8 cellular contexts compared by ENCODE assay signal in genomic region chr15:66698318-66698961, GRCh38. TPM values are rescaled to one million over a fixed set of nuclear protein-coding genes. Genes with fewer than 3 reads are reported as not detected.
DNase-seq lines count a peak whose midpoint lies in the region; ATAC-seq, FAIRE-seq and TF ChIP-seq lines count a peak whose summit lies in the region.

No MANE protein-coding gene starts in this region.

- BruUV-seq in K562 (replicated peaks; lab: Mats Ljungman, UMichigan): no TSS peak

- no peak for TF ChIP-seq POLR2A in A549 (IDR thresholded peaks at IDR 0.05; ENCODE audit: low read length)
- TF ChIP-seq POLR2A in K562 (conservative IDR thresholded peaks at IDR 0.05): no peak
- TF ChIP-seq POLR2A in upper lobe of left lung (IDR thresholded peaks at IDR 0.05): no peak

- H3K79me2 ChIP-seq in K562 (ENCODE audit: control insufficient read depth, insufficient read depth, low read length): peaks cover 27% of the 10 kb centered on the region

- DNase-seq in A549 (ENCODE audit: low read depth in 1 of 2, low spot score in 1 of 2): peak; percentile 88 to 93
- no peak for DNase-seq in GM06990 (ENCODE audit: extremely low read depth, insufficient read length)
- DNase-seq in NCI-H460 (ENCODE audit: extremely low read depth, low read depth): peak; percentile 72
- peak in 3 of 4 experiments; percentile 47 to 73 (median 61) for DNase-seq in K562 (ENCODE audit: extremely low read depth in 1 of 4, low spot score in 3 of 4)
- DNase-seq in islet precursor cell: peak; percentile 93
- peak in 1 of 2 donors; percentile 71 for DNase-seq in upper lobe of left lung
- no peak for DNase-seq in GM19238 (ENCODE audit: insufficient read length, low spot score)

- TF ChIP-seq CTCF in A549 (IDR thresholded peaks at IDR 0.05): peak; percentile 84
- peak; percentile 82 for TF ChIP-seq CTCF in GM06990 (IDR thresholded peaks at IDR 0.05; ENCODE audit: insufficient read depth, low read length, poor library complexity, severe bottlenecking)
- peak; percentile 73 to 82 (median 74) for TF ChIP-seq CTCF in K562 (IDR thresholded peaks at IDR 0.05 in 2 of 3, conservative IDR thresholded peaks at IDR 0.05 in 1 of 3; ENCODE audit: insufficient read depth in 2 of 3, low read depth in 1 of 3, low read length in 3 of 3)
- TF ChIP-seq CTCF in upper lobe of left lung (IDR thresholded peaks at IDR 0.05): peak; percentile 63 to 85 (median 80)

- intact Hi-C loops in K562 (cut with micrococcal nuclease): loop anchor here (2.0 kb wide), 1 partner anchor 80 kb away; no protein-coding TSS in a partner anchor

- H3K4me1 ChIP-seq in A549: peaks cover 19% of the 10 kb centered on the region
- peaks cover 8 to 28% of the 10 kb centered on the region in 2 experiments; a peak in 3 of 5 replicates for H3K4me1 ChIP-seq in K562 (replicated peaks in 1 of 2; ENCODE audit: control insufficient read depth in 2 of 2, insufficient read depth in 2 of 2, low read length in 2 of 2)
- H3K4me1 ChIP-seq in upper lobe of left lung: peaks cover 7 to 25% (median 19%) of the 10 kb centered on the region in 4 donors

- in situ Hi-C loops in K562 (cut with MboI): no loop called here

- H3K27ac ChIP-seq in A549: peak overlapping the region; percentile 37 to 56; a peak in 5 of 6 replicates
- no peak overlapping the region for H3K27ac ChIP-seq in K562 (ENCODE audit: extremely low read depth, low read depth, low read length)
- peak overlapping the region; percentile 46 to 80 (median 59) for H3K27ac ChIP-seq in upper lobe of left lung

- H3K36me3 ChIP-seq in GM06990 (ENCODE audit: control insufficient read depth, insufficient read depth, low read length) (no peaks in the 10 kb centered on the region), K562 (ENCODE audit: control insufficient read depth, insufficient read depth, low read length) (no peaks in the 10 kb centered on the region; the same call in 2 of the 3 replicates), upper lobe of left lung (no peaks in the 10 kb centered on the region)

- no peaks in the 10 kb centered on the region for H4K20me1 ChIP-seq in K562 (replicated peaks; ENCODE audit: control insufficient read depth, insufficient read depth, low read length)

- POLR2A ChIA-PET in A549 (lab: Yijun Ruan, JAX) (interaction anchor here (0.5 to 0.6 kb wide), 2 partner anchors 43 to 94 kb away, joined by 4 to 5 read pairs; no protein-coding TSS in a partner anchor), K562 (lab: Yijun Ruan, JAX) (interaction anchor here (0.6 kb wide), 1 partner anchor 117 kb away, joined by 3 read pairs; no protein-coding TSS in a partner anchor)

- CTCF ChIA-PET in A549 (lab: Yijun Ruan, JAX): interaction anchor here (0.6 to 24.6 kb wide), 33 partner anchors 9 to 362 kb away, joined by 3 to 779 read pairs (median 5); no protein-coding TSS in a partner anchor
- CTCF ChIA-PET in K562 (lab: Yijun Ruan, JAX; ENCODE audit: low intra/inter-chr PET ratio): interaction anchor here (1.3 kb wide), 1 partner anchor 79 kb away, joined by 5 read pairs; no protein-coding TSS in a partner anchor

- TF ChIP-seq EP300 in A549 (IDR thresholded peaks at IDR 0.05) (no peak), K562 (IDR thresholded peaks at IDR 0.05; ENCODE audit: low read length) (no peak), upper lobe of left lung (IDR thresholded peaks at IDR 0.05) (no peak)

- H3K4me2 ChIP-seq in A549 (peak overlapping the region; percentile 31; the same call in 2 of the 3 replicates), K562 (ENCODE audit: insufficient read depth, low read length) (no peak overlapping the region)

- H3K27me3 ChIP-seq in GM06990 (replicated peaks; ENCODE audit: control insufficient read depth, insufficient read depth, low read length) (peaks cover 4% of the 10 kb centered on the region), K562 (ENCODE audit: control insufficient read depth in 2 of 2, insufficient read depth in 2 of 2, low read length in 2 of 2) (no peaks in the 10 kb centered on the region), upper lobe of left lung (peaks cover 0 to 8% (median 0%) of the 10 kb centered on the region in 4 donors)

- H3K4me3 ChIP-seq in A549: no peak overlapping the region
- H3K4me3 ChIP-seq in GM06990 (replicated peaks; ENCODE audit: low read depth, low read length): no peak overlapping the region
- H3K4me3 ChIP-seq in K562: no peak overlapping the region
- no peak overlapping the region for H3K4me3 ChIP-seq in upper lobe of left lung

- no peaks in the 10 kb centered on the region for H3K9me1 ChIP-seq in K562 (ENCODE audit: control insufficient read depth, insufficient read depth, low read length)

- 9% methylated on average over 6 of the region's 6 CpGs for WGBS in A549 (ENCODE audit: missing lambda C conversion rate)
- WGBS in K562 (ENCODE audit: insufficient coverage, low coverage, missing lambda C conversion rate): 50% methylated on average over 4 of the region's 6 CpGs
- WGBS in upper lobe of left lung, 2 donors: 21 to 29% methylated on average over 6 of the region's 6 CpGs

- peak; percentile 67 for FAIRE-seq in A549 (lab: Jason Lieb, UNC)
- FAIRE-seq in K562 (lab: Jason Lieb, UNC): peak; percentile 84

- H3K9ac ChIP-seq in K562 (ENCODE audit: insufficient read depth in 1 of 2, low read depth in 2 of 2, low read length in 2 of 2): no peak overlapping the region

- ATAC-seq in A549: peak; percentile 58 to 74
- peak; percentile 51 for ATAC-seq in K562
- ATAC-seq in upper lobe of left lung (ENCODE audit: low FRiP score in 2 of 2): no peak
- ATAC-seq in HG03025 (IDR thresholded peaks at IDR 0.05; ENCODE audit: low FRiP score, unreplicated experiment): no peak

- H2AFZ ChIP-seq in K562 (ENCODE audit: low read depth, low read length): no peak overlapping the region

- peak; percentile 79 to 84 for TF ChIP-seq RAD21 in A549 (conservative IDR thresholded peaks at IDR 0.05 in 1 of 2, IDR thresholded peaks at IDR 0.05 in 1 of 2)
- peak; percentile 58 to 80 for TF ChIP-seq RAD21 in K562 (CRISPR knock-in tag; conservative IDR thresholded peaks at IDR 0.05 in 1 of 2, IDR thresholded peaks at IDR 0.05 in 1 of 2)

- H3K9me3 ChIP-seq in A549 (no peaks in the 10 kb centered on the region), K562 (replicated peaks; ENCODE audit: control insufficient read depth, insufficient read depth, low read depth, low read length) (no peaks in the 10 kb centered on the region), upper lobe of left lung (no peaks in the 10 kb centered on the region)

TF ChIP-seq in A549, 52 proteins besides CTCF, POLR2A, EP300 and RAD21:
- peak; percentile 80 for TF ChIP-seq MAX (IDR thresholded peaks at IDR 0.05)
- no peak for TF ChIP-seq CBX8 (IDR thresholded peaks at IDR 0.05)
- peak; percentile 84 for TF ChIP-seq SMC3 (IDR thresholded peaks at IDR 0.05)

TF ChIP-seq in K562, 482 proteins besides CTCF, POLR2A, EP300 and RAD21 (continues in another document):
- TF ChIP-seq NR2C1 (IDR thresholded peaks at IDR 0.05) (no peak), NR2C1 (tag; IDR thresholded peaks at IDR 0.05) (no peak), NCOA2 (IDR thresholded peaks at IDR 0.05; ENCODE audit: partially characterized antibody in 2 of 2) (no peak), CTCFL (IDR thresholded peaks at IDR 0.05; ENCODE audit: borderline replicate concordance, insufficient read depth, low read depth, low read length, poor library complexity, severe bottlenecking) (peak; percentile 18), PHF21A (IDR thresholded peaks at IDR 0.05; ENCODE audit: borderline replicate concordance, low read depth) (no peak), NRF1 (conservative IDR thresholded peaks at IDR 0.05 in 1 of 2, IDR thresholded peaks at IDR 0.05 in 1 of 2) (0 out of 4 replicates have a peak, but pooled peaks of 1 of the 2 experiments have one; percentile 15)

RNA-seq across cellular contexts. Expression of gene SMAD6, which starts 3.6 kb away (rescaled TPM):
- polyA plus RNA-seq in A549 (2011; rRNA removed) (9.6 and 14.0 TPM in 2 replicates), A549 (2017; fragmentation: RNase III; extraction: RNeasy Plus Mini Kit Qiagen cat#74134 plus additional on column Dnase treatment) (40.5 to 46.7 TPM (median 46.6 TPM) in 3 replicates), K562 (2011; rRNA removed) (5.3 and 9.2 TPM in 2 replicates), K562 (2014; fragmentation: Illumina TruSeq; extraction: Trizol) (1.1 and 1.4 TPM in 2 replicates), K562 (2014; fragmentation: Nextera tagmentation; extraction: Ambion mirVana) (under 1 TPM; 0.10 to 0.13 TPM), K562 (2014; rRNA removed) (4.6 and 6.9 TPM in 2 replicates)
- 41.3 and 55.8 TPM in 2 replicates for polyA plus RNA-seq in A549 (2012; cell fraction: cytosol; rRNA removed)
- polyA plus RNA-seq in A549 (2012; cell fraction: nucleus; rRNA removed): 173 and 184 TPM in 2 replicates
- 29.1 and 38.4 TPM in 2 replicates for polyA minus RNA-seq in A549 (2011; rRNA and poly(A)+ RNA removed)
- 4.0 and 4.8 TPM in 2 replicates for total RNA-seq in NCI-H460 (2014; rRNA removed; shearing (Covaris generic))
- polyA plus RNA-seq in NCI-H460 (2014; cell fraction: nucleus; rRNA removed): 21.6 and 24.0 TPM in 2 replicates
- 54.6 and 73.2 TPM in 2 replicates for total RNA-seq in K562 (2011; cell fraction: chromatin; rRNA removed; ENCODE audit: low replicate concordance)
- total RNA-seq in K562 (2011; cell fraction: nucleolus; rRNA removed): 34.3 and 36.4 TPM in 2 replicates
- 49.6 and 69.7 TPM in 2 replicates for total RNA-seq in K562 (2011; cell fraction: nucleoplasm; rRNA removed)
- total RNA-seq in K562 (2014; rRNA removed) (11.3 and 14.5 TPM in 2 replicates), K562 (2014; rRNA removed; fragmentation: Illumina TruSeq; extraction: Trizol) (1.7 and 2.5 TPM in 2 replicates), K562 (2015; rRNA removed; fragmentation: Illumina TruSeq; extraction: Trizol) (3.7 and 4.1 TPM in 2 replicates), K562 (2021) (14.2 and 15.5 TPM in 2 replicates), upper lobe of left lung (100 to 1,000 TPM in 3 of 6 donors, 10 to 100 TPM in 3; 76.6 to 377 (median 102) TPM)
- 4.6 and 10.2 TPM in 2 replicates for polyA plus RNA-seq in K562 (2011; cell fraction: cytosol; rRNA removed)
- polyA plus RNA-seq in K562 (2011; cell fraction: nucleus; rRNA removed): 10.8 and 14.0 TPM in 2 replicates
- polyA plus RNA-seq in K562 (2012): 7.4 and 21.2 TPM in 2 replicates
- 7.7 and 9.1 TPM in 2 replicates for polyA minus RNA-seq in K562 (2011; rRNA and poly(A)+ RNA removed)
- 12.8 and 25.8 TPM in 2 replicates for polyA minus RNA-seq in K562 (2011; cell fraction: cytosol; rRNA and poly(A)+ RNA removed)
- polyA minus RNA-seq in K562 (2011; cell fraction: nucleus; rRNA and poly(A)+ RNA removed): 13.9 and 32.1 TPM in 2 replicates

Comparison
In these comparisons a context has a peak if more than half of its experiments do, and no peak if none do; other contexts are left out.
1. ATAC-seq: peak in A549 (2 of 2) and K562 (single experiment); none in upper lobe of left lung (0 of 2) and HG03025 (single experiment).
2. DNase-seq: peak in A549 (2 of 2), NCI-H460 (single experiment), K562 (3 of 4) and islet precursor cell (single experiment); none in GM06990 (single experiment) and GM19238 (single experiment).
3. Of the 35 proteins assayed by ChIP-seq in both K562 and A549: peak only in K562: MAZ; only in A549: none; in both: CTCF, MAX, RAD21 and SMC3; in neither: 30.
4. Peak in every context shown above with its lines, with median percentiles within 50 percentile points of each other: CTCF ChIP-seq.